ENCODE assay signal across 1 cellular context in the genomic region with DNA sequence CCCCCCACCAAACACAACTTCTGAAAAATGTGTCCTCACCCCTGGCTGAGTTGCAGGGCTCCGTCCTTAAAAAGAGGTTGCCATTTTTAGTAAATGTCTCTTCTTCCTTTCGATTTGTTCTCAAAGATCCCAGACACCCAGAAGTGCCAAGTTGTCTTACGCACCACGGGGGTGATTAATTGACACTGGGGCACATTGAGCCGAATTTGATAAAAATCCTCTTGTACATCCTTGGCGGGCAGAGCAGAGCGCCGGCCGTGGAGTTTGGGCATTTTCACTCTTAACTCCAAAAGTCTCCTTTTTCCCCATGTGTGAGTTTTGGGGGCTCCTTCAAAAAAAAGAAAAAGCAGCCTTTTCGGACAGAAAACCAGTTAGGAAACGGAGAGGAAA.
A peak's percentile ranks its signal among the peaks of the same experiment; 100 is the strongest.
TF ChIP-seq lines count a peak whose summit lies in the region.

No MANE protein-coding gene starts in this region.

TF ChIP-seq in endothelial cell of umbilical vein, 7 proteins besides CTCF, POLR2A, EP300 and RAD21:
- TF ChIP-seq FOS (IDR thresholded peaks at IDR 0.05; ENCODE audit: borderline replicate concordance, insufficient read depth, low read length) (no peak), JUN (IDR thresholded peaks at IDR 0.05; ENCODE audit: borderline replicate concordance, insufficient read depth, insufficient read length, low read depth) (no peak), EZH2 (IDR thresholded peaks at IDR 0.05; ENCODE audit: borderline replicate concordance, low read depth, low read length, severe bottlenecking) (peak; percentile 68), GATA2 (IDR thresholded peaks at IDR 0.05; ENCODE audit: insufficient read depth, insufficient read length, low read depth, low read length) (no peak), MYC (IDR thresholded peaks at IDR 0.05; ENCODE audit: low read depth, low read length) (no peak)
- TF ChIP-seq, protein P1, sequence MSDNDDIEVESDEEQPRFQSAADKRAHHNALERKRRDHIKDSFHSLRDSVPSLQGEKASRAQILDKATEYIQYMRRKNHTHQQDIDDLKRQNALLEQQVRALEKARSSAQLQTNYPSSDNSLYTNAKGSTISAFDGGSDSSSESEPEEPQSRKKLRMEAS (IDR thresholded peaks at IDR 0.05; ENCODE audit: insufficient read depth, insufficient read length) = no peak
